10 cellular contexts compared by ENCODE assay signal in the genomic region with DNA sequence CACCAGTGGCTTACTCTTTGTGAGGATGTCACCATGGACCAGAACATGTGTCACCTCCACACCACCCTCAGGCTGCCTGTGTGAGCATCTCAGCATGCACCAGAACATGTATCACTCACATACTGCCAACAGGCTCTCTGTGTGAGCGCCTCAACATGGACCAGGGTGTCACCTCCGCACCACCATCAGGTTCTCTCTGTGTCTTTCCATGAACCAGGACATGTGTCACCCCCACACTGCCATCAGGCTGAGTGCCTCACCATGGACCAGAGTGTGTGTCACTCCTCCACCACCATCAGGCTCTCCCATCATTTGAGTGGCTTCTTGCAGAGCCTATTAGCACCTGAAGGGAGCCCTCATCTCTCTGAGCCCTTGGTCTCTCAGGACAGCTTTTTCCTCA.
DNase-seq lines count a peak whose midpoint lies in the region; ATAC-seq and TF ChIP-seq lines count a peak whose summit lies in the region.
"Had no signal": no experiment of that assay in that cellular context is flagged by ENCODE, and none has a peak within 500 bp of the region (broad histone marks: within the 10 kb centered on the region; RNA-seq: fewer than 3 reads in every experiment).

No MANE protein-coding gene starts in this region.

- peak; percentile 16 for ATAC-seq in GM18858 (IDR thresholded peaks at IDR 0.05; ENCODE audit: unreplicated experiment)
- ATAC-seq in GM19455 (IDR thresholded peaks at IDR 0.05; ENCODE audit: unreplicated experiment) = peak; percentile 25
- peak; percentile 32 for ATAC-seq in HG02973 (IDR thresholded peaks at IDR 0.05; ENCODE audit: unreplicated experiment)
- ATAC-seq in activated T-helper 17 cell treated with anti-CD3 and anti-CD28 coated beads, Interleukin-2, amount 50 U/mL, for 72 hours (replicated peaks) = peak; percentile 73
- ATAC-seq in upper lobe of right lung = no peak

- H3K27ac ChIP-seq in upper lobe of right lung = no peak overlapping the region
- H3K27ac ChIP-seq: esophagus muscularis mucosa, WERI-Rb-1 had no signal

- no peaks in the 10 kb centered on the region for H3K9me3 ChIP-seq in upper lobe of right lung
- H3K9me3 ChIP-seq: esophagus muscularis mucosa had no signal

- H3K27me3 ChIP-seq in upper lobe of right lung = no peaks in the 10 kb centered on the region
- H3K27me3 ChIP-seq: esophagus muscularis mucosa had no signal

- DNase-seq in upper lobe of right lung (no peak), NCI-H2029 (lab: John Stamatoyannopoulos, UW) (no peak), DMS153 treated with DMSO at 0.1 percent for 48 hours (lab: John Stamatoyannopoulos, UW; ENCODE audit: unreplicated experiment) (no peak)
- DNase-seq: HCEC 1CT had no signal

- no peak for TF ChIP-seq CTCF in upper lobe of right lung (IDR thresholded peaks at IDR 0.05)

- H3K27ac Mint-ChIP-seq in activated T-helper 17 cell treated with anti-CD3 and anti-CD28 coated beads, Interleukin-2, amount 50 U/mL, for 72 hours = no peak overlapping the region

- H3K36me3 ChIP-seq in upper lobe of right lung = no peaks in the 10 kb centered on the region
- H3K36me3 ChIP-seq: esophagus muscularis mucosa, WERI-Rb-1 had no signal

- H3K36me3 Mint-ChIP-seq in activated T-helper 17 cell treated with anti-CD3 and anti-CD28 coated beads, Interleukin-2, amount 50 U/mL, for 72 hours (ENCODE audit: low read depth) = no peaks in the 10 kb centered on the region

- no peak overlapping the region for H3K4me3 ChIP-seq in upper lobe of right lung
- H3K4me3 ChIP-seq: esophagus muscularis mucosa had no signal

- no peaks in the 10 kb centered on the region for H3K4me1 Mint-ChIP-seq in activated T-helper 17 cell treated with anti-CD3 and anti-CD28 coated beads, Interleukin-2, amount 50 U/mL, for 72 hours

- H3K4me3 Mint-ChIP-seq in activated T-helper 17 cell treated with anti-CD3 and anti-CD28 coated beads, Interleukin-2, amount 50 U/mL, for 72 hours = no peak overlapping the region

- no peaks in the 10 kb centered on the region for H3K27me3 Mint-ChIP-seq in activated T-helper 17 cell treated with anti-CD3 and anti-CD28 coated beads, Interleukin-2, amount 50 U/mL, for 72 hours

- intact Hi-C loops in upper lobe of right lung (cut with DNase I) = no loop called here

- no peaks in the 10 kb centered on the region for H3K4me1 ChIP-seq in upper lobe of right lung
- H3K4me1 ChIP-seq: esophagus muscularis mucosa had no signal

- H3K9me3 Mint-ChIP-seq in activated T-helper 17 cell treated with anti-CD3 and anti-CD28 coated beads, Interleukin-2, amount 50 U/mL, for 72 hours = no peaks in the 10 kb centered on the region
